ENCODE assay signal across 6 cellular contexts in genomic region chr1:93990477-93990876, GRCh38.
A peak's percentile ranks its signal among the peaks of the same experiment; 100 is the strongest.
DNase-seq lines count a peak whose midpoint lies in the region; ATAC-seq and TF ChIP-seq lines count a peak whose summit lies in the region.
"Not testable (repeated sequence)": the region's sequence is repeated elsewhere in the genome, so short reads cannot be mapped to it uniquely, and the experiment has no call there.

No MANE protein-coding gene starts in this region.

- H3K27me3 ChIP-seq in Loucy (ENCODE audit: insufficient read depth, low read length, poor library complexity, severe bottlenecking): not testable (repeated sequence)
- peaks cover 0 to 24% (median 0%) of the 10 kb centered on the region in 7 donors for H3K27me3 ChIP-seq in spleen (replicated peaks in 1 of 7)

- H3K9me3 ChIP-seq in Loucy (ENCODE audit: insufficient read depth, low read depth, low read length); spleen: not testable (repeated sequence)

- H3K4me3 ChIP-seq in Loucy (ENCODE audit: low read length, poor library complexity, severe bottlenecking); spleen: not testable (repeated sequence)

- WGBS in spleen, 5 donors: 75 to 84% (median 81%) methylated on average over 3 of the region's 3 CpGs

- peaks cover 12% of the 10 kb centered on the region for H3K27me3 Mint-ChIP-seq in activated T-helper 1 cell treated with anti-CD3 and anti-CD28 coated beads, Interleukin-12 subunit alpha, Interleukin-12 subunit beta, Interleukin-2, Interleukin-4 antibody, amounts not matched to agents 30 ng/mL and 10 ng/mL and 1 ng/mL, durations not matched to agents 14 hours and 24 hours and 36 hours (ENCODE audit: insufficient read depth)
- peaks cover 53% of the 10 kb centered on the region for H3K27me3 Mint-ChIP-seq in central memory CD8-positive, alpha-beta T cell
- H3K27me3 Mint-ChIP-seq in immature natural killer cell (ENCODE audit: low read depth in 3 of 3); nephron progenitor cell (ENCODE audit: low read depth, poor library complexity): not testable (repeated sequence)

- peak overlapping the region; percentile 41 for H3K27ac Mint-ChIP-seq in activated T-helper 1 cell treated with anti-CD3 and anti-CD28 coated beads, Interleukin-12 subunit alpha, Interleukin-12 subunit beta, Interleukin-2, Interleukin-4 antibody, amounts not matched to agents 30 ng/mL and 10 ng/mL and 1 ng/mL, durations not matched to agents 14 hours and 24 hours and 36 hours
- peak overlapping the region; percentile 33 for H3K27ac Mint-ChIP-seq in central memory CD8-positive, alpha-beta T cell (ENCODE audit: low read depth)
- H3K27ac Mint-ChIP-seq in immature natural killer cell (peak overlapping the region; percentile 77 to 92 (median 84)), nephron progenitor cell (peak overlapping the region; percentile 11)

- not testable (repeated sequence) for H3K36me3 ChIP-seq in Loucy (ENCODE audit: insufficient read depth, low read length); spleen

- H3K9ac ChIP-seq in Loucy (ENCODE audit: low read depth, low read length, poor library complexity, severe bottlenecking): not testable (repeated sequence)

- not testable (repeated sequence) for TF ChIP-seq POLR2A in spleen (IDR thresholded peaks at IDR 0.05)

- not testable (repeated sequence) for H3K4me2 ChIP-seq in Loucy (ENCODE audit: low read depth, low read length, poor library complexity, severe bottlenecking)

- not testable (repeated sequence) for H3K4me3 Mint-ChIP-seq in activated T-helper 1 cell treated with anti-CD3 and anti-CD28 coated beads, Interleukin-12 subunit alpha, Interleukin-12 subunit beta, Interleukin-2, Interleukin-4 antibody, amounts not matched to agents 30 ng/mL and 10 ng/mL and 1 ng/mL, durations not matched to agents 14 hours and 24 hours and 36 hours; central memory CD8-positive, alpha-beta T cell; nephron progenitor cell
- peak overlapping the region; percentile 34 to 74 (median 41) for H3K4me3 Mint-ChIP-seq in immature natural killer cell

- intact Hi-C loops in activated T-helper 1 cell treated with anti-CD3 and anti-CD28 coated beads, Interleukin-12 subunit alpha, Interleukin-12 subunit beta, Interleukin-2, Interleukin-4 antibody, amounts not matched to agents 30 ng/mL and 10 ng/mL and 1 ng/mL, durations not matched to agents 14 hours and 24 hours and 36 hours (cut with micrococcal nuclease); spleen (cut with DNase I; ENCODE audit: low total_unique reads): not testable (repeated sequence)

- peak overlapping the region; percentile 48; the same call in 1 of the 2 replicates for H2AFZ ChIP-seq in Loucy (ENCODE audit: low read length)

- H3K4me1 ChIP-seq in Loucy (ENCODE audit: insufficient read depth, low read length, poor library complexity, severe bottlenecking): not testable (repeated sequence)
- H3K4me1 ChIP-seq in spleen: peaks cover 0 to 29% (median 2%) of the 10 kb centered on the region in 6 donors

- not testable (repeated sequence) for DNase-seq in activated T-helper 1 cell treated with anti-CD3 and anti-CD28 coated beads, Interleukin-12 subunit alpha, Interleukin-12 subunit beta, Interleukin-2, Interleukin-4 antibody, amounts not matched to agents 30 ng/mL and 10 ng/mL and 1 ng/mL, durations not matched to agents 14 hours and 24 hours and 36 hours (ENCODE audit: low spot score); central memory CD8-positive, alpha-beta T cell (ENCODE audit: low spot score in 2 of 2); nephron progenitor cell; spleen
- DNase-seq in immature natural killer cell: peak; percentile 26 to 37 (median 30)

- H3K9me2 ChIP-seq in Loucy (replicated peaks; ENCODE audit: low read depth, low read length): not testable (repeated sequence)

- ATAC-seq in central memory CD8-positive, alpha-beta T cell (replicated peaks; ENCODE audit: extremely low read depth, poor library complexity, severe bottlenecking): not testable (repeated sequence)

- peaks cover 11% of the 10 kb centered on the region for H3K4me1 Mint-ChIP-seq in activated T-helper 1 cell treated with anti-CD3 and anti-CD28 coated beads, Interleukin-12 subunit alpha, Interleukin-12 subunit beta, Interleukin-2, Interleukin-4 antibody, amounts not matched to agents 30 ng/mL and 10 ng/mL and 1 ng/mL, durations not matched to agents 14 hours and 24 hours and 36 hours (ENCODE audit: low read depth)
- H3K4me1 Mint-ChIP-seq in central memory CD8-positive, alpha-beta T cell: not testable (repeated sequence)
- H3K4me1 Mint-ChIP-seq in immature natural killer cell: peaks cover 44 to 60% of the 10 kb centered on the region in 2 donors
- H3K4me1 Mint-ChIP-seq in nephron progenitor cell: peaks cover 26% of the 10 kb centered on the region

- peak overlapping the region in 5 of 8 donors; percentile 14 to 55 (median 42) for H3K27ac ChIP-seq in spleen

- not testable (repeated sequence) for H4K20me1 ChIP-seq in Loucy (ENCODE audit: insufficient read depth, low read length, poor library complexity, severe bottlenecking)

- not testable (repeated sequence) for H3K36me3 Mint-ChIP-seq in activated T-helper 1 cell treated with anti-CD3 and anti-CD28 coated beads, Interleukin-12 subunit alpha, Interleukin-12 subunit beta, Interleukin-2, Interleukin-4 antibody, amounts not matched to agents 30 ng/mL and 10 ng/mL and 1 ng/mL, durations not matched to agents 14 hours and 24 hours and 36 hours (ENCODE audit: low read depth); central memory CD8-positive, alpha-beta T cell (ENCODE audit: insufficient read depth); immature natural killer cell; nephron progenitor cell (ENCODE audit: low read depth)

- not testable (repeated sequence) for H3K9me3 Mint-ChIP-seq in activated T-helper 1 cell treated with anti-CD3 and anti-CD28 coated beads, Interleukin-12 subunit alpha, Interleukin-12 subunit beta, Interleukin-2, Interleukin-4 antibody, amounts not matched to agents 30 ng/mL and 10 ng/mL and 1 ng/mL, durations not matched to agents 14 hours and 24 hours and 36 hours; central memory CD8-positive, alpha-beta T cell; immature natural killer cell; nephron progenitor cell

- H3K79me2 ChIP-seq in Loucy (ENCODE audit: insufficient read depth, low read length): not testable (repeated sequence)

- H3F3A ChIP-seq in Loucy (ENCODE audit: low read depth): not testable (repeated sequence)

- TF ChIP-seq CTCF in Loucy (conservative IDR thresholded peaks at IDR 0.05; ENCODE audit: low read length); nephron progenitor cell (IDR thresholded peaks at IDR 0.05); spleen (IDR thresholded peaks at IDR 0.05 in 8 of 11, conservative IDR thresholded peaks at IDR 0.05 in 3 of 11): not testable (repeated sequence)

Comparison
In these comparisons a context has a peak if more than half of its experiments do, and no peak if none do; other contexts are left out.
1. H3K27ac Mint-ChIP-seq: peak in every context shown above with its lines; median percentile 84 in immature natural killer cell; 41 in activated T-helper 1 cell treated with anti-CD3 and anti-CD28 coated beads, Interleukin-12 subunit alpha, Interleukin-12 subunit beta, Interleukin-2, Interleukin-4 antibody, amounts not matched to agents 30 ng/mL and 10 ng/mL and 1 ng/mL, durations not matched to agents 14 hours and 24 hours and 36 hours; 33 in central memory CD8-positive, alpha-beta T cell; 11 in nephron progenitor cell.